1 cellular context compared by ENCODE assay signal in the genomic region with DNA sequence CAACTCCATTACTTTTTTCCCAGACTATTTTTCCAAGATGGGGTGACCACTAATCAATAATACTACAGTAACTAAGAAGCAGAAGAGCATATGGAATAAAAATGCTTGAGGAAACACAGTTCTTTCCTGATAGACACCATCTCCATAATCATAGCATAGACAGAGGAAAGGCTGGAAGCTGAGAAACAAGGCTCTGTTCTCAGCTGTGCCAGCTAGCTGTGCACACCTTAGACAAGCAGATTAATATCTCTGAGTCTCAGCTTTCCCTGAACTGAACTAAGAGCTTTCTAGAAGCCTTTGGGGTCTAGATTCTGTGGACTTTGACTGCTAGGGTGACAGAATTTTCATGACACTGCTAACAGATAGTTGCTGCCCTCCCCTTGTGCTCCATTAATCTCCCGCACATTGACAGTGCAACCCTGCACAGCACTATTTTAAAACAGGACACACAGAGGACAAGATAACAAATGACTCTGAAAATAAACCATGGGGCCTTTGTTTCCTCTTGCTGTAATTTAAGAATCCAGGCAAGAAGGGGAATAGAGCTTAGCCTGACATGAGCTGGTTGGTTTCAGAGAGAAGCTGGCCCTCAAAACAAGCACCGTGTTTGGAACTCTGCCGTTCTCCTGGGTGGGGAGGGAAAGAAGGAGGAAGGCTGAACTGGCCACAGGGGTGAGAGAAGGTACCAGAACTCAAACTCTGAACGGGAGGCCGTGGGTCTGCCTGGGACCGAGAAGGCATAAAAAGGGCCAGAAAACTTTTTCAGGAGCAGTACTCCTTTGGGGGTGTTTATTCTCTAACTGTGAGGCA.
TF ChIP-seq lines count a peak whose summit lies in the region.

No MANE protein-coding gene starts in this region.

TF ChIP-seq in H1, 55 proteins besides CTCF, POLR2A, EP300 and RAD21 (continued from another document):
- TF ChIP-seq SIN3A (conservative IDR thresholded peaks at IDR 0.05 in 1 of 2, IDR thresholded peaks at IDR 0.05 in 1 of 2; ENCODE audit: low read depth in 1 of 2, low read length in 2 of 2) (no peak), TBP (IDR thresholded peaks at IDR 0.05; ENCODE audit: low read depth, low read length) (no peak), SIRT6 (IDR thresholded peaks at IDR 0.05; ENCODE audit: low read length) (no peak), POU5F1 (IDR thresholded peaks at IDR 0.05; ENCODE audit: low read depth, low read length) (no peak)
- TF ChIP-seq, protein P1, sequence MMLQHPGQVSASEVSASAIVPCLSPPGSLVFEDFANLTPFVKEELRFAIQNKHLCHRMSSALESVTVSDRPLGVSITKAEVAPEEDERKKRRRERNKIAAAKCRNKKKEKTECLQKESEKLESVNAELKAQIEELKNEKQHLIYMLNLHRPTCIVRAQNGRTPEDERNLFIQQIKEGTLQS (IDR thresholded peaks at IDR 0.05; ENCODE audit: insufficient read depth, low read depth, low read length) = no peak
